ENCODE assay signal across 24 cellular contexts in the genomic region with DNA sequence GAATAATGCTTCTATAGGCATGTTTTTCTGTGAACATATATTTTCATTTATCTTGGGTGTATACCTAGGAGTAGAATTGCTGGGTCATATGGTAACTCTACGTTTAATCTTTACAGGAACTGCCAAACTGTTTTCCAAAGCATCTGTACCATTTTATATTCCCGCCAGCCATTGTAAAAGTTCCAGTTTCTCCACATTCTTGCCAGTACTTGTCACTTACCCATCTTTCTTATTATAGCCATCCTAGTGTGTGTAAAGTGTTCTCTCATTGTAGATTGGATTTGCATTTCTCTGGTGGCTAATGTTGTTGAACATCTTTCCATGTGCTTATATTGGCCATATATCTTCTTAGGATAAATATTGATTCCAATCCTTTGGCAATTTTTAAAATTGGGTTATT. TPM values are rescaled to one million over a fixed set of nuclear protein-coding genes. Genes with fewer than 3 reads are reported as not detected.
DNase-seq lines count a peak whose midpoint lies in the region; ATAC-seq and TF ChIP-seq lines count a peak whose summit lies in the region.
"Had no signal": no experiment of that assay in that cellular context is flagged by ENCODE, and none has a peak within 500 bp of the region (broad histone marks: within the 10 kb centered on the region; RNA-seq: fewer than 3 reads in every experiment).

No MANE protein-coding gene starts in this region.

- TF ChIP-seq POLR2A in suprapubic skin (IDR thresholded peaks at IDR 0.05), result no peak

- POLR2A ChIA-PET in PC-3 (lab: Charles Lee; ENCODE audit: unreplicated experiment), result no interaction called here

- no peak overlapping the region for H2AFZ ChIP-seq in PC-3 (ENCODE audit: low read length)
- H2AFZ ChIP-seq: GM23338 had no signal

- H3K79me2 ChIP-seq in PC-3 (ENCODE audit: low read length), result no peaks in the 10 kb centered on the region

- H3K36me3 ChIP-seq in PC-3 (ENCODE audit: low read depth, low read length) (no peaks in the 10 kb centered on the region), RWPE2 (ENCODE audit: low read depth) (no peaks in the 10 kb centered on the region), suprapubic skin (no peaks in the 10 kb centered on the region)
- H3K36me3 ChIP-seq: BE2C; BLaER1 treated with 17β-estradiol and CSF1 and Interleukin-3, amounts not matched to agents 10 nM and 100 nM had no signal

- no TSS peak for BruUV-seq in PC-3 (replicated peaks; lab: Mats Ljungman, UMichigan)

- H3K4me1 ChIP-seq in PC-3 (ENCODE audit: insufficient read depth, low read length) (peaks cover 9% of the 10 kb centered on the region; the same call in 1 of the 2 replicates), RWPE2 (ENCODE audit: insufficient read depth, poor library complexity, severe bottlenecking) (peaks cover 11% of the 10 kb centered on the region), suprapubic skin (no peaks in the 10 kb centered on the region)
- H3K4me1 ChIP-seq: A549, BE2C had no signal

- no peaks in the 10 kb centered on the region for H3K27me3 ChIP-seq in PC-3 (ENCODE audit: low read length)
- H3K27me3 ChIP-seq in RWPE2 (ENCODE audit: insufficient read depth, poor library complexity, severe bottlenecking), result no peaks in the 10 kb centered on the region
- H3K27me3 ChIP-seq in suprapubic skin, result no peaks in the 10 kb centered on the region
- H3K27me3 ChIP-seq: BE2C; BLaER1 treated with 17β-estradiol and CSF1 and Interleukin-3, amounts not matched to agents 10 nM and 100 nM had no signal

- DNase-seq in PC-3, result peak; percentile 76
- no peak for DNase-seq in RWPE2 (ENCODE audit: low spot score)
- no peak for DNase-seq in type B pancreatic cell (ENCODE audit: extremely low spot score, unreplicated experiment)
- no peak for DNase-seq in NCI-H1436 treated with DMSO at 0.1 percent for 48 hours (lab: John Stamatoyannopoulos, UW)
- DNase-seq in suprapubic skin (ENCODE audit: low spot score in 2 of 2), result no peak
- DNase-seq in NCI-H1694 (lab: John Stamatoyannopoulos, UW), result no peak
- DNase-seq: 8988T; ACHN; AML-193; BE2C; CD4-positive, alpha-beta T cell; CD8-positive, alpha-beta memory T cell; DMS 273 treated with DMSO at 0.1 percent for 48 hours; DMS79; EL; GDM1; H9 had no signal

- H3K27ac ChIP-seq in PC-3 (ENCODE audit: low read length), result no peak overlapping the region
- H3K27ac ChIP-seq in RWPE2 (ENCODE audit: poor library complexity, severe bottlenecking), result no peak overlapping the region
- H3K27ac ChIP-seq in suprapubic skin, result no peak overlapping the region
- H3K27ac ChIP-seq: A549 had no signal

- intact Hi-C loops in PC-3 (cut with micrococcal nuclease), result no loop called here

- H3K9me3 ChIP-seq in PC-3 (ENCODE audit: low read length), result no peaks in the 10 kb centered on the region
- H3K9me3 ChIP-seq in RWPE2 (ENCODE audit: severe bottlenecking), result no peaks in the 10 kb centered on the region
- no peaks in the 10 kb centered on the region for H3K9me3 ChIP-seq in suprapubic skin
- H3K9me3 ChIP-seq: A549, BE2C had no signal

- peaks cover 4% of the 10 kb centered on the region for H3K27me3 Mint-ChIP-seq in type B pancreatic cell

- no peaks in the 10 kb centered on the region for H3F3A ChIP-seq in PC-3 (ENCODE audit: low read length, unreplicated experiment)

- H3K9me3 Mint-ChIP-seq in type B pancreatic cell, result peaks cover 7% of the 10 kb centered on the region
- H3K9me3 Mint-ChIP-seq: CD4-positive, alpha-beta T cell; GM23338; H9 had no signal

- H3K9ac ChIP-seq in PC-3 (ENCODE audit: low read length), result no peak overlapping the region
- H3K9ac ChIP-seq: BLaER1 treated with 17β-estradiol and CSF1 and Interleukin-3, amounts not matched to agents 10 nM and 100 nM had no signal

- TF ChIP-seq EP300 in suprapubic skin (IDR thresholded peaks at IDR 0.05), result no peak

- 51% methylated on average over 2 of the region's 2 CpGs for WGBS in suprapubic skin

- H3K4me3 ChIP-seq in PC-3 (ENCODE audit: low read length) (no peak overlapping the region), RWPE2 (ENCODE audit: severe bottlenecking) (no peak overlapping the region), suprapubic skin (no peak overlapping the region)
- H3K4me3 ChIP-seq: A549; BLaER1 treated with 17β-estradiol and CSF1 and Interleukin-3, amounts not matched to agents 10 nM and 100 nM; GM12878; GM23338 had no signal

- H3K9me2 ChIP-seq in PC-3 (replicated peaks; ENCODE audit: low read length), result no peaks in the 10 kb centered on the region

- H3K4me3 Mint-ChIP-seq in type B pancreatic cell, result no peak overlapping the region
- H3K4me3 Mint-ChIP-seq: CD14-positive monocyte; CD4-positive, alpha-beta T cell; CD8-positive, alpha-beta memory T cell; GM23338; H9 had no signal

- no peaks in the 10 kb centered on the region for H3K4me1 Mint-ChIP-seq in type B pancreatic cell (ENCODE audit: unreplicated experiment)
- H3K4me1 Mint-ChIP-seq: CD8-positive, alpha-beta memory T cell had no signal

- TF ChIP-seq CTCF in PC-3 (conservative IDR thresholded peaks at IDR 0.05; ENCODE audit: low read depth, low read length), result no peak
- TF ChIP-seq CTCF in RWPE2 (IDR thresholded peaks at IDR 0.05; ENCODE audit: poor library complexity, severe bottlenecking), result no peak
- TF ChIP-seq CTCF in type B pancreatic cell (conservative IDR thresholded peaks at IDR 0.05), result no peak
- TF ChIP-seq CTCF in suprapubic skin (IDR thresholded peaks at IDR 0.05), result no peak

- CTCF ChIA-PET in PC-3 (lab: Charles Lee), result no interaction called here

- H3K27ac Mint-ChIP-seq in type B pancreatic cell, result peak overlapping the region; percentile 41
- H3K27ac Mint-ChIP-seq: CD14-positive monocyte; CD4-positive, alpha-beta T cell; CD8-positive, alpha-beta memory T cell; GM23338 had no signal

- H3K4me2 ChIP-seq in PC-3 (ENCODE audit: low read length), result peak overlapping the region; percentile 16; the same call in 1 of the 2 replicates
- H3K4me2 ChIP-seq: A549, GM23338 had no signal

- H4K20me1 ChIP-seq in PC-3 (ENCODE audit: low read length), result no peaks in the 10 kb centered on the region
- H4K20me1 ChIP-seq: BLaER1 treated with 17β-estradiol and CSF1 and Interleukin-3, amounts not matched to agents 10 nM and 100 nM had no signal

- ATAC-seq in PC-3, result peak; percentile 52; the same call in 1 of the 2 replicates
- ATAC-seq in RWPE2 (ENCODE audit: low read depth), result peak; percentile 33; the same call in 1 of the 3 replicates
- ATAC-seq in esophagus mucosa, result peak; percentile 39
- ATAC-seq: A549, GM12878, GM23338, HCT116 had no signal

- no peaks in the 10 kb centered on the region for H3K36me3 Mint-ChIP-seq in type B pancreatic cell
- H3K36me3 Mint-ChIP-seq: CD14-positive monocyte; CD8-positive, alpha-beta memory T cell had no signal

RNA-seq across cellular contexts. Expression of a gene that starts 31.2 kb away (rescaled TPM):
- total RNA-seq in PC-3 (2014; rRNA removed), result 13.8 and 15.4 TPM in 2 replicates
- 8.7 TPM for total RNA-seq in esophagus mucosa
- total RNA-seq in type B pancreatic cell (ENCODE audit: low replicate concordance), result 4.7 and 5.2 TPM in 2 replicates
- 1 to 10 TPM in 2 of 4 donors, under 1 TPM in 2; 0.53 to 2.3 (median 0.94) TPM for total RNA-seq in suprapubic skin
